Comparison of ENCODE assay signal across 24 cellular contexts in the genomic region with DNA sequence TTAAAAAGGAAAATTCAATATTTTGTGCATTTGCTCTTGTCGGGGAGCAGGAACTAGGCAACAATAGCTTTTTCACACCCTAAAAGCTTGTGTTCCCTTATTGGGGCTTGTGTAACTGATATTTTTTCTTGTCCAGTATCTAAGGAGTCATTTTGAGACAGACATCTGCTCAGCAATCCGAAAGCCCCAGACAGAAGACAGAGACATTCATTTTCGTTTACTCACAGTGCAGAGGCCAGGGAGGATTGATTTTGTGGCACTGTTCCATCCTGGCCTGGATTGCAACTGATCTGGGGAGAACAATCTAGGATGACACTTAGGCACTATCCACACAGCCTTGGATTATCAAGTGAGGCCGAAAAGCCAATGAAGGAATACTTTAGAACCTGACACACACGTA. TPM values are rescaled to one million over a fixed set of nuclear protein-coding genes. Genes with fewer than 3 reads are reported as not detected.
DNase-seq lines count a peak whose midpoint lies in the region; ATAC-seq and TF ChIP-seq lines count a peak whose summit lies in the region.
"Had no signal": no experiment of that assay in that cellular context is flagged by ENCODE, and none has a peak within 500 bp of the region (broad histone marks: within the 10 kb centered on the region; RNA-seq: fewer than 3 reads in every experiment).

No MANE protein-coding gene starts in this region.

- H3K27me3 Mint-ChIP-seq in activated naive CD8-positive, alpha-beta T cell treated with anti-CD3 and anti-CD28 coated beads, Interleukin-2, amount 50 U/mL, for 24 hours: peaks cover 5% of the 10 kb centered on the region

- no peak overlapping the region for H3K4me3 Mint-ChIP-seq in activated naive CD8-positive, alpha-beta T cell treated with anti-CD3 and anti-CD28 coated beads, Interleukin-2, amount 50 U/mL, for 24 hours
- H3K4me3 Mint-ChIP-seq: naive thymus-derived CD8-positive, alpha-beta T cell had no signal

- H3K9me3 Mint-ChIP-seq in activated naive CD8-positive, alpha-beta T cell treated with anti-CD3 and anti-CD28 coated beads, Interleukin-2, amount 50 U/mL, for 24 hours: no peaks in the 10 kb centered on the region
- H3K9me3 Mint-ChIP-seq: naive thymus-derived CD8-positive, alpha-beta T cell had no signal

- H3K4me3 ChIP-seq in fibroblast of mammary gland (ENCODE audit: control insufficient read depth, low read depth, low read length): no peak overlapping the region
- H3K4me3 ChIP-seq: HAP-1, heart right ventricle, PC-9, SJSA1, spleen had no signal

- DNase-seq in DMS 273 (lab: John Stamatoyannopoulos, UW; ENCODE audit: unreplicated experiment) (peak; percentile 28), DMS 273 treated with DMSO at 0.1 percent for 48 hours (lab: John Stamatoyannopoulos, UW) (no peak), RPMI7951 (ENCODE audit: low read depth) (peak; percentile 53), fibroblast of mammary gland (ENCODE audit: low read depth) (peak; percentile 83), hypothalamus (lab: John Stamatoyannopoulos, UW) (no peak), HK-2 (ENCODE audit: unreplicated experiment) (no peak)
- no peak for DNase-seq in activated naive CD8-positive, alpha-beta T cell treated with anti-CD3 and anti-CD28 coated beads, Interleukin-2, amount 50 U/mL, for 24 hours
- DNase-seq: caudate nucleus; DMS79; heart right ventricle; islet precursor cell; naive thymus-derived CD8-positive, alpha-beta T cell; NCI-H2107; NCI-H748 treated with DMSO at 0.1 percent for 48 hours; PC-9; spleen had no signal

- H3K36me3 Mint-ChIP-seq in activated naive CD8-positive, alpha-beta T cell treated with anti-CD3 and anti-CD28 coated beads, Interleukin-2, amount 50 U/mL, for 24 hours (ENCODE audit: low read depth): no peaks in the 10 kb centered on the region
- H3K36me3 Mint-ChIP-seq: naive thymus-derived CD8-positive, alpha-beta T cell had no signal

- no peak for TF ChIP-seq CTCF in fibroblast of mammary gland (conservative IDR thresholded peaks at IDR 0.05; ENCODE audit: control insufficient read depth, insufficient read depth, low read depth, low read length)

- no peak for ATAC-seq in HG03342 (IDR thresholded peaks at IDR 0.05; ENCODE audit: unreplicated experiment)
- ATAC-seq in activated naive CD8-positive, alpha-beta T cell treated with anti-CD3 and anti-CD28 coated beads, Interleukin-2, amount 50 U/mL, for 24 hours: no peak
- ATAC-seq: activated CD4-positive, CD25-positive, alpha-beta regulatory T cell treated with anti-CD3 and anti-CD28 coated beads, Interleukin-2, amount 50 U/mL, for 24 hours; heart right ventricle; naive thymus-derived CD8-positive, alpha-beta T cell had no signal

- H3K4me1 Mint-ChIP-seq in activated naive CD8-positive, alpha-beta T cell treated with anti-CD3 and anti-CD28 coated beads, Interleukin-2, amount 50 U/mL, for 24 hours: peaks cover 4% of the 10 kb centered on the region
- H3K4me1 Mint-ChIP-seq: naive thymus-derived CD8-positive, alpha-beta T cell had no signal

- H3K27ac Mint-ChIP-seq in activated naive CD8-positive, alpha-beta T cell treated with anti-CD3 and anti-CD28 coated beads, Interleukin-2, amount 50 U/mL, for 24 hours: no peak overlapping the region

RNA-seq across cellular contexts. Expression of gene PLAC1, which starts 27.4 kb away (rescaled TPM):
- total RNA-seq in RPMI7951 (2014; rRNA removed; shearing (Covaris generic)): 0.12 and 0.59 TPM in 2 replicates
- total RNA-seq: activated CD8-positive, alpha-beta memory T cell treated with anti-CD3 and anti-CD28 coated beads for 36 hours; heart right ventricle; lung microvascular endothelial cell; naive thymus-derived CD8-positive, alpha-beta T cell; posterior vena cava; SJSA1; spleen; temporal lobe had no signal

Comparison
In these comparisons a context has a peak if more than half of its experiments do, and no peak if none do; other contexts are left out.
1. DNase-seq: peak in DMS 273 (single experiment), RPMI7951 (single experiment) and fibroblast of mammary gland (single experiment); none in DMS 273 treated with DMSO at 0.1 percent for 48 hours (single experiment), hypothalamus (0 of 51), HK-2 (single experiment) and activated naive CD8-positive, alpha-beta T cell treated with anti-CD3 and anti-CD28 coated beads, Interleukin-2, amount 50 U/mL, for 24 hours (single experiment).